7 cellular contexts compared by ENCODE assay signal in genomic region chr17:7315570-7316243, GRCh38. TPM values are rescaled to one million over a fixed set of nuclear protein-coding genes. Genes with fewer than 3 reads are reported as not detected.
A peak's percentile ranks its signal among the peaks of the same experiment; 100 is the strongest.
DNase-seq lines count a peak whose midpoint lies in the region; ATAC-seq and TF ChIP-seq lines count a peak whose summit lies in the region.

No MANE protein-coding gene starts in this region.

- H3K27ac Mint-ChIP-seq in HFFc6 (peak overlapping the region; percentile 74), activated B cell treated with CpG ODN at 0.5 μM for 24 hours (peak overlapping the region; percentile 87)

- no peaks in the 10 kb centered on the region for H3K9me3 Mint-ChIP-seq in HFFc6
- no peaks in the 10 kb centered on the region for H3K9me3 Mint-ChIP-seq in activated B cell treated with CpG ODN at 0.5 μM for 24 hours

- no peak for ATAC-seq in activated B cell treated with CpG ODN at 0.5 μM for 24 hours (ENCODE audit: low read depth)
- peak; percentile 6 for ATAC-seq in left ventricle myocardium superior

- H3K4me3 Mint-ChIP-seq in HFFc6 = peak overlapping the region; percentile 87
- peak overlapping the region; percentile 89 for H3K4me3 Mint-ChIP-seq in activated B cell treated with CpG ODN at 0.5 μM for 24 hours

- H3K27me3 Mint-ChIP-seq in HFFc6 (ENCODE audit: insufficient read depth) = peaks cover 17% of the 10 kb centered on the region
- H3K27me3 Mint-ChIP-seq in activated B cell treated with CpG ODN at 0.5 μM for 24 hours = no peaks in the 10 kb centered on the region

- intact Hi-C loops in activated B cell treated with CpG ODN at 0.5 μM for 24 hours (cut with micrococcal nuclease) (loop anchor here (1.0 kb wide), 2 partner anchors 8 to 14 kb away; partner anchors contain the start of genes EIF5A and NEURL4), left ventricle myocardium superior (cut with micrococcal nuclease) (no loop called here)

- DNase-seq in HFFc6 = no peak
- no peak for DNase-seq in activated B cell treated with CpG ODN at 0.5 μM for 24 hours
- DNase-seq in left ventricle myocardium superior = no peak
- no peak for DNase-seq in NCI-H1092 treated with DMSO at 0.1 percent for 48 hours (lab: John Stamatoyannopoulos, UW)
- no peak for DNase-seq in NCI-H1436 (lab: John Stamatoyannopoulos, UW)
- DNase-seq in foreskin melanocyte = no peak

- H3K4me1 Mint-ChIP-seq in HFFc6 (ENCODE audit: low read depth) (peaks cover 43% of the 10 kb centered on the region), activated B cell treated with CpG ODN at 0.5 μM for 24 hours (peaks cover 46% of the 10 kb centered on the region)

- H3K4me3 ChIP-seq in skin epidermis = peak overlapping the region; percentile 50 to 92 (median 82)

- CTCF ChIA-PET in activated B cell treated with CpG ODN at 0.5 μM for 24 hours (lab: Charles Lee) = interaction anchor here (1.0 to 1.3 kb wide), 4 partner anchors 9 to 270 kb away, joined by 3 to 4 read pairs (median 3); partner anchors contain the start of gene NEURL4

- TF ChIP-seq CTCF in HFFc6 (IDR thresholded peaks at IDR 0.05) = no peak
- TF ChIP-seq CTCF in activated B cell treated with CpG ODN at 0.5 μM for 24 hours (IDR thresholded peaks at IDR 0.05) = no peak

- peak overlapping the region; percentile 76 to 98 (median 92) for H3K27ac ChIP-seq in skin epidermis

- H3K36me3 Mint-ChIP-seq in HFFc6 (ENCODE audit: low read depth) = peaks cover 44% of the 10 kb centered on the region
- H3K36me3 Mint-ChIP-seq in activated B cell treated with CpG ODN at 0.5 μM for 24 hours (ENCODE audit: low read depth) = peaks cover 66% of the 10 kb centered on the region

- POLR2A ChIA-PET in activated B cell treated with CpG ODN at 0.5 μM for 24 hours (lab: Charles Lee) = interaction anchor here (0.6 to 3.8 kb wide), 16 partner anchors 9 to 371 kb away, joined by 3 to 52 read pairs (median 5); partner anchors contain the start of genes ACAP1, MPDU1, NEURL4 and POLR2A

RNA-seq across cellular contexts. Expression of gene GPS2, which starts 0.5 kb away (rescaled TPM):
- total RNA-seq in HFFc6 (2021; fragmentation: NEBNext Ultra II Directional; extraction: Animal tissue kit (Norgen Biotek cat#: 25700)) = 10 to 100 TPM; 34.7 to 45.2 (median 40.7) TPM
- total RNA-seq in activated B cell treated with CpG ODN at 0.5 μM for 24 hours (105 and 115 TPM in 2 replicates), left ventricle myocardium superior (75.0 TPM)

RNA-seq across cellular contexts. Expression of gene EIF5A, which starts 8.3 kb away (rescaled TPM):
- total RNA-seq in HFFc6 (2021; fragmentation: NEBNext Ultra II Directional; extraction: Animal tissue kit (Norgen Biotek cat#: 25700)) = 1,000 to 10,000 TPM; 1,011 to 1,116 (median 1,072) TPM
- 656 and 664 TPM in 2 replicates for total RNA-seq in activated B cell treated with CpG ODN at 0.5 μM for 24 hours
- 311 TPM for total RNA-seq in left ventricle myocardium superior

RNA-seq across cellular contexts. Expression of gene NEURL4, which starts 13.4 kb away (rescaled TPM):
- total RNA-seq in HFFc6 (2021; fragmentation: NEBNext Ultra II Directional; extraction: Animal tissue kit (Norgen Biotek cat#: 25700)) = 10 to 100 TPM; 18.7 to 24.6 (median 20.4) TPM
- total RNA-seq in activated B cell treated with CpG ODN at 0.5 μM for 24 hours (52.8 and 60.1 TPM in 2 replicates), left ventricle myocardium superior (34.7 TPM)

RNA-seq across cellular contexts. Expression of gene ACAP1, which starts 20.6 kb away (rescaled TPM):
- 1 to 10 TPM; 3.2 to 6.4 (median 4.9) TPM for total RNA-seq in HFFc6 (2021; fragmentation: NEBNext Ultra II Directional; extraction: Animal tissue kit (Norgen Biotek cat#: 25700))
- total RNA-seq in activated B cell treated with CpG ODN at 0.5 μM for 24 hours (298 and 328 TPM in 2 replicates), left ventricle myocardium superior (17.3 TPM)

RNA-seq across cellular contexts. Expression of gene YBX2, which starts 21.3 kb away (rescaled TPM):
- total RNA-seq in HFFc6 (2021; fragmentation: NEBNext Ultra II Directional; extraction: Animal tissue kit (Norgen Biotek cat#: 25700)) = not detected
- total RNA-seq in activated B cell treated with CpG ODN at 0.5 μM for 24 hours (0.16 TPM in 1 of 2 replicates, not detected in the other), left ventricle myocardium superior (0.77 TPM)
